Comparison of ENCODE assay signal across 2 cellular contexts in genomic region chr22:46010951-46011626, GRCh38.
TF ChIP-seq lines count a peak whose summit lies in the region.

No MANE protein-coding gene starts in this region.

TF ChIP-seq in IMR-90, 13 proteins besides CTCF, POLR2A, EP300 and RAD21:
- TF ChIP-seq CHD1 (IDR thresholded peaks at IDR 0.05; ENCODE audit: low read depth, low read length): no peak
- TF ChIP-seq NFE2L2 (IDR thresholded peaks at IDR 0.05; ENCODE audit: low read depth, low read length): no peak
- no peak for TF ChIP-seq MAZ (IDR thresholded peaks at IDR 0.05; ENCODE audit: borderline replicate concordance, low read depth, low read length)
- no peak for TF ChIP-seq SMC3 (IDR thresholded peaks at IDR 0.05; ENCODE audit: low read depth, low read length)
- TF ChIP-seq BHLHE40 (IDR thresholded peaks at IDR 0.05; ENCODE audit: low read depth, low read length): no peak
- TF ChIP-seq RCOR1 (IDR thresholded peaks at IDR 0.05; ENCODE audit: insufficient replicate concordance, low read length): no peak
- TF ChIP-seq MXI1 (IDR thresholded peaks at IDR 0.05; ENCODE audit: borderline replicate concordance, low read depth, low read length): no peak
- TF ChIP-seq CEBPB (IDR thresholded peaks at IDR 0.05; ENCODE audit: low read depth, low read length): no peak
- TF ChIP-seq, protein P1, sequence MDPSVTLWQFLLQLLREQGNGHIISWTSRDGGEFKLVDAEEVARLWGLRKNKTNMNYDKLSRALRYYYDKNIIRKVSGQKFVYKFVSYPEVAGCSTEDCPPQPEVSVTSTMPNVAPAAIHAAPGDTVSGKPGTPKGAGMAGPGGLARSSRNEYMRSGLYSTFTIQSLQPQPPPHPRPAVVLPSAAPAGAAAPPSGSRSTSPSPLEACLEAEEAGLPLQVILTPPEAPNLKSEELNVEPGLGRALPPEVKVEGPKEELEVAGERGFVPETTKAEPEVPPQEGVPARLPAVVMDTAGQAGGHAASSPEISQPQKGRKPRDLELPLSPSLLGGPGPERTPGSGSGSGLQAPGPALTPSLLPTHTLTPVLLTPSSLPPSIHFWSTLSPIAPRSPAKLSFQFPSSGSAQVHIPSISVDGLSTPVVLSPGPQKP (IDR thresholded peaks at IDR 0.05; ENCODE audit: borderline replicate concordance, low read depth, low read length): no peak
- TF ChIP-seq RFX5 (IDR thresholded peaks at IDR 0.05; ENCODE audit: low read depth, low read length): no peak
- no peak for TF ChIP-seq FOS (IDR thresholded peaks at IDR 0.05; ENCODE audit: low read depth, low read length)
TF ChIP-seq in IMR-90: peak in this region for 0.

TF ChIP-seq in HepG2, 621 proteins besides CTCF, POLR2A, EP300 and RAD21 (continues in another document):
- TF ChIP-seq, protein P2, sequence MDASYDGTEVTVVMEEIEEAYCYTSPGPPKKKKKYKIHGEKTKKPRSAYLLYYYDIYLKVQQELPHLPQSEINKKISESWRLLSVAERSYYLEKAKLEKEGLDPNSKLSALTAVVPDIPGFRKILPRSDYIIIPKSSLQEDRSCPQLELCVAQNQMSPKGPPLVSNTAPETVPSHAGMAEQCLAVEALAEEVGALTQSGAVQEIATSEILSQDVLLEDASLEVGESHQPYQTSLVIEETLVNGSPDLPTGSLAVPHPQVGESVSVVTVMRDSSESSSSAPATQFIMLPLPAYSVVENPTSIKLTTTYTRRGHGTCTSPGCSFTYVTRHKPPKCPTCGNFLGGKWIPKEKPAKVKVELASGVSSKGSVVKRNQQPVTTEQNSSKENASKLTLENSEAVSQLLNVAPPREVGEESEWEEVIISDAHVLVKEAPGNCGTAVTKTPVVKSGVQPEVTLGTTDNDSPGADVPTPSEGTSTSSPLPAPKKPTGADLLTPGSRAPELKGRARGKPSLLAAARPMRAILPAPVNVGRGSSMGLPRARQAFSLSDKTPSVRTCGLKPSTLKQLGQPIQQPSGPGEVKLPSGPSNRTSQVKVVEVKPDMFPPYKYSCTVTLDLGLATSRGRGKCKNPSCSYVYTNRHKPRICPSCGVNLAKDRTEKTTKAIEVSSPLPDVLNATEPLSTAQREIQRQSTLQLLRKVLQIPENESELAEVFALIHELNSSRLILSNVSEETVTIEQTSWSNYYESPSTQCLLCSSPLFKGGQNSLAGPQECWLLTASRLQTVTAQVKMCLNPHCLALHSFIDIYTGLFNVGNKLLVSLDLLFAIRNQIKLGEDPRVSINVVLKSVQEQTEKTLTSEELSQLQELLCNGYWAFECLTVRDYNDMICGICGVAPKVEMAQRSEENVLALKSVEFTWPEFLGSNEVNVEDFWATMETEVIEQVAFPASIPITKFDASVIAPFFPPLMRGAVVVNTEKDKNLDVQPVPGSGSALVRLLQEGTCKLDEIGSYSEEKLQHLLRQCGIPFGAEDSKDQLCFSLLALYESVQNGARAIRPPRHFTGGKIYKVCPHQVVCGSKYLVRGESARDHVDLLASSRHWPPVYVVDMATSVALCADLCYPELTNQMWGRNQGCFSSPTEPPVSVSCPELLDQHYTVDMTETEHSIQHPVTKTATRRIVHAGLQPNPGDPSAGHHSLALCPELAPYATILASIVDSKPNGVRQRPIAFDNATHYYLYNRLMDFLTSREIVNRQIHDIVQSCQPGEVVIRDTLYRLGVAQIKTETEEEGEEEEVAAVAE (CRISPR knock-in tag; IDR thresholded peaks at IDR 0.05; ENCODE audit: borderline replicate concordance): no peak
- no peak for TF ChIP-seq ZNF44 (CRISPR knock-in tag; IDR thresholded peaks at IDR 0.05)
- TF ChIP-seq ZNF510 (CRISPR knock-in tag; IDR thresholded peaks at IDR 0.05; ENCODE audit: low read depth): no peak
- TF ChIP-seq KDM2A (CRISPR knock-in tag; IDR thresholded peaks at IDR 0.05; ENCODE audit: borderline replicate concordance, low read depth): peak; percentile 38; the same call in 1 of the 2 replicates
- no peak for TF ChIP-seq ZNF737 (CRISPR knock-in tag; IDR thresholded peaks at IDR 0.05; ENCODE audit: borderline replicate concordance)
- TF ChIP-seq, protein P3, sequence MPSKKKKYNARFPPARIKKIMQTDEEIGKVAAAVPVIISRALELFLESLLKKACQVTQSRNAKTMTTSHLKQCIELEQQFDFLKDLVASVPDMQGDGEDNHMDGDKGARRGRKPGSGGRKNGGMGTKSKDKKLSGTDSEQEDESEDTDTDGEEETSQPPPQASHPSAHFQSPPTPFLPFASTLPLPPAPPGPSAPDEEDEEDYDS (CRISPR knock-in tag; IDR thresholded peaks at IDR 0.05): no peak
- no peak for TF ChIP-seq ZSCAN21 (CRISPR knock-in tag; IDR thresholded peaks at IDR 0.05; ENCODE audit: borderline replicate concordance)
- TF ChIP-seq, protein P4, sequence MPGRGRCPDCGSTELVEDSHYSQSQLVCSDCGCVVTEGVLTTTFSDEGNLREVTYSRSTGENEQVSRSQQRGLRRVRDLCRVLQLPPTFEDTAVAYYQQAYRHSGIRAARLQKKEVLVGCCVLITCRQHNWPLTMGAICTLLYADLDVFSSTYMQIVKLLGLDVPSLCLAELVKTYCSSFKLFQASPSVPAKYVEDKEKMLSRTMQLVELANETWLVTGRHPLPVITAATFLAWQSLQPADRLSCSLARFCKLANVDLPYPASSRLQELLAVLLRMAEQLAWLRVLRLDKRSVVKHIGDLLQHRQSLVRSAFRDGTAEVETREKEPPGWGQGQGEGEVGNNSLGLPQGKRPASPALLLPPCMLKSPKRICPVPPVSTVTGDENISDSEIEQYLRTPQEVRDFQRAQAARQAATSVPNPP (CRISPR knock-in tag; IDR thresholded peaks at IDR 0.05): no peak
- no peak for TF ChIP-seq ZNF282 (IDR thresholded peaks at IDR 0.05; ENCODE audit: partially characterized antibody)
- TF ChIP-seq NR2F1 (CRISPR knock-in tag; IDR thresholded peaks at IDR 0.05): no peak
- no peak for TF ChIP-seq GATAD1 (CRISPR knock-in tag; IDR thresholded peaks at IDR 0.05)
- no peak for TF ChIP-seq BORCS8-MEF2B (CRISPR knock-in tag; IDR thresholded peaks at IDR 0.05)
- TF ChIP-seq, protein P5, sequence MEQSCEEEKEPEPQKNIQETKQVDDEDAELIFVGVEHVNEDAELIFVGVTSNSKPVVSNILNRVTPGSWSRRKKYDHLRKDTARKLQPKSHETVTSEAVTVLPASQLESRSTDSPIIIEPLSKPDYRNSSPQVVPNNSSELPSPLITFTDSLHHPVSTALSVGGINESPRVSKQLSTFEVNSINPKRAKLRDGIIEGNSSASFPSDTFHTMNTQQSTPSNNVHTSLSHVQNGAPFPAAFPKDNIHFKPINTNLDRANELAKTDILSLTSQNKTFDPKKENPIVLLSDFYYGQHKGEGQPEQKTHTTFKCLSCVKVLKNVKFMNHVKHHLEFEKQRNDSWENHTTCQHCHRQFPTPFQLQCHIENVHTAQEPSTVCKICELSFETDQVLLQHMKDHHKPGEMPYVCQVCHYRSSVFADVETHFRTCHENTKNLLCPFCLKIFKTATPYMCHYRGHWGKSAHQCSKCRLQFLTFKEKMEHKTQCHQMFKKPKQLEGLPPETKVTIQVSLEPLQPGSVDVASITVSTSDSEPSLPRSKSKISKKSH (CRISPR knock-in tag; IDR thresholded peaks at IDR 0.05; ENCODE audit: borderline replicate concordance): no peak
- TF ChIP-seq GTF3A (CRISPR knock-in tag; conservative IDR thresholded peaks at IDR 0.05): no peak
- no peak for TF ChIP-seq ARID4A (CRISPR knock-in tag; IDR thresholded peaks at IDR 0.05; ENCODE audit: borderline replicate concordance)
- TF ChIP-seq RFX1 (IDR thresholded peaks at IDR 0.05): peak; percentile 39; the same call in 1 of the 2 replicates
- TF ChIP-seq ZNF335 (CRISPR knock-in tag; IDR thresholded peaks at IDR 0.05): no peak
- no peak for TF ChIP-seq PHF5A (CRISPR knock-in tag; IDR thresholded peaks at IDR 0.05; ENCODE audit: low read depth, unreplicated experiment)
- no peak for TF ChIP-seq ZNF75D (CRISPR knock-in tag; IDR thresholded peaks at IDR 0.05; ENCODE audit: borderline replicate concordance)
- no peak for TF ChIP-seq ZNF33B (CRISPR knock-in tag; IDR thresholded peaks at IDR 0.05)
- no peak for TF ChIP-seq ZNF180 (CRISPR knock-in tag; IDR thresholded peaks at IDR 0.05; ENCODE audit: borderline replicate concordance, low read depth)
- TF ChIP-seq, protein P6, sequence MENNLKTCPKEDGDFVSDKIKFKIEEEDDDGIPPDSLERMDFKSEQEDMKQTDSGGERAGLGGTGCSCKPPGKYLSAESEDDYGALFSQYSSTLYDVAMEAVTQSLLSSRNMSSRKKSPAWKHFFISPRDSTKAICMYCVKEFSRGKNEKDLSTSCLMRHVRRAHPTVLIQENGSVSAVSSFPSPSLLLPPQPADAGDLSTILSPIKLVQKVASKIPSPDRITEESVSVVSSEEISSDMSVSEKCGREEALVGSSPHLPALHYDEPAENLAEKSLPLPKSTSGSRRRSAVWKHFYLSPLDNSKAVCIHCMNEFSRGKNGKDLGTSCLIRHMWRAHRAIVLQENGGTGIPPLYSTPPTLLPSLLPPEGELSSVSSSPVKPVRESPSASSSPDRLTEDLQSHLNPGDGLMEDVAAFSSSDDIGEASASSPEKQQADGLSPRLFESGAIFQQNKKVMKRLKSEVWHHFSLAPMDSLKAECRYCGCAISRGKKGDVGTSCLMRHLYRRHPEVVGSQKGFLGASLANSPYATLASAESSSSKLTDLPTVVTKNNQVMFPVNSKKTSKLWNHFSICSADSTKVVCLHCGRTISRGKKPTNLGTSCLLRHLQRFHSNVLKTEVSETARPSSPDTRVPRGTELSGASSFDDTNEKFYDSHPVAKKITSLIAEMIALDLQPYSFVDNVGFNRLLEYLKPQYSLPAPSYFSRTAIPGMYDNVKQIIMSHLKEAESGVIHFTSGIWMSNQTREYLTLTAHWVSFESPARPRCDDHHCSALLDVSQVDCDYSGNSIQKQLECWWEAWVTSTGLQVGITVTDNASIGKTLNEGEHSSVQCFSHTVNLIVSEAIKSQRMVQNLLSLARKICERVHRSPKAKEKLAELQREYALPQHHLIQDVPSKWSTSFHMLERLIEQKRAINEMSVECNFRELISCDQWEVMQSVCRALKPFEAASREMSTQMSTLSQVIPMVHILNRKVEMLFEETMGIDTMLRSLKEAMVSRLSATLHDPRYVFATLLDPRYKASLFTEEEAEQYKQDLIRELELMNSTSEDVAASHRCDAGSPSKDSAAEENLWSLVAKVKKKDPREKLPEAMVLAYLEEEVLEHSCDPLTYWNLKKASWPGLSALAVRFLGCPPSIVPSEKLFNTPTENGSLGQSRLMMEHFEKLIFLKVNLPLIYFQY (CRISPR knock-in tag; IDR thresholded peaks at IDR 0.05; ENCODE audit: borderline replicate concordance): peak; percentile 65; the same call in 1 of the 2 replicates
- peak; percentile 11; the same call in 1 of the 2 replicates for TF ChIP-seq ZBTB38 (CRISPR knock-in tag; IDR thresholded peaks at IDR 0.05)
- TF ChIP-seq GPN1 (CRISPR knock-in tag; IDR thresholded peaks at IDR 0.05; ENCODE audit: borderline replicate concordance): no peak
- no peak for TF ChIP-seq ZFP36 (IDR thresholded peaks at IDR 0.05; ENCODE audit: borderline replicate concordance, low read depth, low read length, partially characterized antibody)
- TF ChIP-seq RBM22 (optimal IDR thresholded peaks at IDR 0.05; ENCODE audit: low read length): no peak
- TF ChIP-seq ZNF564 (CRISPR knock-in tag; IDR thresholded peaks at IDR 0.05): no peak
- no peak for TF ChIP-seq HDAC6 (IDR thresholded peaks at IDR 0.05; ENCODE audit: low read depth, low read length)
- TF ChIP-seq CBX5 (CRISPR knock-in tag; IDR thresholded peaks at IDR 0.05; ENCODE audit: borderline replicate concordance): 0 out of 2 replicates have a peak, but pooled peaks have one; percentile 24
- TF ChIP-seq TRIM24 (CRISPR knock-in tag; IDR thresholded peaks at IDR 0.05): no peak
- no peak for TF ChIP-seq CC2D1A (CRISPR knock-in tag; IDR thresholded peaks at IDR 0.05)
- peak; percentile 39; the same call in 1 of the 2 replicates for TF ChIP-seq PHF8 (CRISPR knock-in tag; IDR thresholded peaks at IDR 0.05)
- TF ChIP-seq ZBTB7B (CRISPR knock-in tag; IDR thresholded peaks at IDR 0.05): peak; percentile 45; the same call in 1 of the 2 replicates
- no peak for TF ChIP-seq DPF2 (CRISPR knock-in tag; IDR thresholded peaks at IDR 0.05; ENCODE audit: borderline replicate concordance, low read depth)
- TF ChIP-seq SCMH1 (CRISPR knock-in tag; IDR thresholded peaks at IDR 0.05; ENCODE audit: borderline replicate concordance): no peak
- TF ChIP-seq POLR2G (IDR thresholded peaks at IDR 0.05; ENCODE audit: low read depth, low read length): peak; percentile 60; the same call in 1 of the 2 replicates
- no peak for TF ChIP-seq ZNF629 (CRISPR knock-in tag; conservative IDR thresholded peaks at IDR 0.05)
- TF ChIP-seq AGO2 (optimal IDR thresholded peaks at IDR 0.05; ENCODE audit: low read depth, low read length): no peak
- no peak for TF ChIP-seq CREB1 (IDR thresholded peaks at IDR 0.05)
- no peak for TF ChIP-seq CREB1 (CRISPR knock-in tag; IDR thresholded peaks at IDR 0.05)
- TF ChIP-seq, protein P7, sequence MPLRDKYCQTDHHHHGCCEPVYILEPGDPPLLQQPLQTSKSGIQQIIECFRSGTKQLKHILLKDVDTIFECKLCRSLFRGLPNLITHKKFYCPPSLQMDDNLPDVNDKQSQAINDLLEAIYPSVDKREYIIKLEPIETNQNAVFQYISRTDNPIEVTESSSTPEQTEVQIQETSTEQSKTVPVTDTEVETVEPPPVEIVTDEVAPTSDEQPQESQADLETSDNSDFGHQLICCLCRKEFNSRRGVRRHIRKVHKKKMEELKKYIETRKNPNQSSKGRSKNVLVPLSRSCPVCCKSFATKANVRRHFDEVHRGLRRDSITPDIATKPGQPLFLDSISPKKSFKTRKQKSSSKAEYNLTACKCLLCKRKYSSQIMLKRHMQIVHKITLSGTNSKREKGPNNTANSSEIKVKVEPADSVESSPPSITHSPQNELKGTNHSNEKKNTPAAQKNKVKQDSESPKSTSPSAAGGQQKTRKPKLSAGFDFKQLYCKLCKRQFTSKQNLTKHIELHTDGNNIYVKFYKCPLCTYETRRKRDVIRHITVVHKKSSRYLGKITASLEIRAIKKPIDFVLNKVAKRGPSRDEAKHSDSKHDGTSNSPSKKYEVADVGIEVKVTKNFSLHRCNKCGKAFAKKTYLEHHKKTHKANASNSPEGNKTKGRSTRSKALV (CRISPR knock-in tag; IDR thresholded peaks at IDR 0.05): no peak
